ENCODE assay signal across 8 cellular contexts in genomic region chr4:142567620-142568451, GRCh38.
DNase-seq lines count a peak whose midpoint lies in the region; ATAC-seq and TF ChIP-seq lines count a peak whose summit lies in the region.

No MANE protein-coding gene starts in this region.

- intact Hi-C loops in left cardiac atrium (cut with DNase I) = no loop called here
- intact Hi-C loops in heart right ventricle (cut with DNase I) = no loop called here
- intact Hi-C loops in transverse colon (cut with DNase I; ENCODE audit: low total_unique reads) = no loop called here

- TF ChIP-seq EP300 in transverse colon (IDR thresholded peaks at IDR 0.05; ENCODE audit: low read depth) = no peak

- TF ChIP-seq CTCF in heart right ventricle (IDR thresholded peaks at IDR 0.05) = no peak
- no peak for TF ChIP-seq CTCF in transverse colon (IDR thresholded peaks at IDR 0.05)
- no peak for TF ChIP-seq CTCF in WERI-Rb-1 (IDR thresholded peaks at IDR 0.05; ENCODE audit: low read depth, low read length)

- H3K27ac ChIP-seq in heart right ventricle (peak overlapping the region in 2 of 10 donors; percentile 6 to 40), transverse colon (peak overlapping the region; percentile 66 to 81 (median 78)), WERI-Rb-1 (no peak overlapping the region)

- peaks cover 0 to 10% (median 3%) of the 10 kb centered on the region in 9 donors for H3K4me1 ChIP-seq in heart right ventricle
- H3K4me1 ChIP-seq in transverse colon = peaks cover 0 to 25% (median 7%) of the 10 kb centered on the region in 4 donors

- DNase-seq in left cardiac atrium = no peak
- no peak for DNase-seq in heart right ventricle
- DNase-seq in fibroblast of peridontal ligament (ENCODE audit: extremely low read depth) = peak; percentile 66
- peak; percentile 28 for DNase-seq in transverse colon
- no peak for DNase-seq in NCI-H2171 treated with DMSO at 0.1 percent for 48 hours (lab: John Stamatoyannopoulos, UW)
- no peak for DNase-seq in WERI-Rb-1
- no peak for DNase-seq in NCI-H1092 treated with DMSO at 0.1 percent for 48 hours (lab: John Stamatoyannopoulos, UW)

- ATAC-seq in left cardiac atrium (peak; percentile 47 to 59), heart right ventricle (no peak), SK-N-SH treated with all-trans-retinoic acid at 6 μM for 48 hours (peak; percentile 69)

- peak; percentile 35 for TF ChIP-seq POLR2A in transverse colon (IDR thresholded peaks at IDR 0.05)

- no peaks in the 10 kb centered on the region for H3K27me3 ChIP-seq in heart right ventricle
- no peaks in the 10 kb centered on the region for H3K27me3 ChIP-seq in transverse colon
- H3K27me3 ChIP-seq in WERI-Rb-1 (ENCODE audit: insufficient read depth, low read depth, severe bottlenecking) = no peaks in the 10 kb centered on the region

- peaks cover 0 to 5% (median 0%) of the 10 kb centered on the region in 11 donors for H3K9me3 ChIP-seq in heart right ventricle
- H3K9me3 ChIP-seq in transverse colon = no peaks in the 10 kb centered on the region
- no peaks in the 10 kb centered on the region for H3K9me3 ChIP-seq in WERI-Rb-1 (ENCODE audit: severe bottlenecking)

- H3K4me3 ChIP-seq in heart right ventricle = peak overlapping the region in 1 of 10 donors; percentile 18
- H3K4me3 ChIP-seq in transverse colon = peak overlapping the region in 2 of 4 donors; percentile 7 to 17
- H3K4me3 ChIP-seq in WERI-Rb-1 (ENCODE audit: low read depth, low read length) = no peak overlapping the region

- in situ Hi-C loops in transverse colon (cut with MboI; ENCODE audit: low pct_ligation_motif_present in 1 of 4, low pct_unique_long_range_greater_than_20kb in 1 of 4, low sequenced_read_pairs in 3 of 4) = no loop called here

- WGBS in heart right ventricle, 2 donors = 57 to 75% methylated on average over 4 of the region's 4 CpGs
- WGBS in transverse colon (ENCODE audit: low coverage in 1 of 2), 2 donors = 21% methylated on average over 4 of the region's 4 CpGs

- H3K36me3 ChIP-seq in heart right ventricle (no peaks in the 10 kb centered on the region), transverse colon (no peaks in the 10 kb centered on the region), WERI-Rb-1 (no peaks in the 10 kb centered on the region)

TF ChIP-seq in SK-N-SH treated with all-trans-retinoic acid at 6 μM for 48 hours, 23 proteins besides CTCF, POLR2A, EP300 and RAD21:
- TF ChIP-seq ZNF565 (CRISPR knock-in tag; conservative IDR thresholded peaks at IDR 0.05; ENCODE audit: low read depth) (no peak), OSR1 (CRISPR knock-in tag; IDR thresholded peaks at IDR 0.05) (no peak)

Comparison
In these comparisons a context has a peak if more than half of its experiments do, and no peak if none do; other contexts are left out.
1. ATAC-seq: peak in left cardiac atrium (2 of 2) and SK-N-SH treated with all-trans-retinoic acid at 6 μM for 48 hours (single experiment); none in heart right ventricle (0 of 8).
2. DNase-seq: peak in fibroblast of peridontal ligament (single experiment) and transverse colon (single experiment); none in left cardiac atrium (single experiment), heart right ventricle (0 of 2), NCI-H2171 treated with DMSO at 0.1 percent for 48 hours (single experiment), WERI-Rb-1 (single experiment) and NCI-H1092 treated with DMSO at 0.1 percent for 48 hours (single experiment).